Comparison of ENCODE assay signal across 22 cellular contexts in genomic region chr20:58783515-58783914, GRCh38.
DNase-seq lines count a peak whose midpoint lies in the region; ATAC-seq, FAIRE-seq and TF ChIP-seq lines count a peak whose summit lies in the region.
"Had no signal": no experiment of that assay in that cellular context is flagged by ENCODE, and none has a peak within 500 bp of the region (broad histone marks: within the 10 kb centered on the region; RNA-seq: fewer than 3 reads in every experiment).

No MANE protein-coding gene starts in this region.

- H3K36me3 ChIP-seq in BLaER1 treated with 17β-estradiol and CSF1 and Interleukin-3, amounts not matched to agents 10 nM and 100 nM: no peaks in the 10 kb centered on the region
- no peaks in the 10 kb centered on the region for H3K36me3 ChIP-seq in kidney (ENCODE audit: control insufficient read depth in 1 of 2, insufficient read depth in 2 of 2, low read length in 2 of 2)
- H3K36me3 ChIP-seq in aorta (ENCODE audit: control insufficient read depth in 1 of 2, insufficient read depth in 2 of 2, low read length in 1 of 2): no peaks in the 10 kb centered on the region
- H3K36me3 ChIP-seq in PC-9 (ENCODE audit: low read depth): no peaks in the 10 kb centered on the region
- H3K36me3 ChIP-seq in pancreas: no peaks in the 10 kb centered on the region

- no peaks in the 10 kb centered on the region for H3K9me2 ChIP-seq in PC-9 (ENCODE audit: insufficient read depth)

- peaks cover 0 to 59% (median 10%) of the 10 kb centered on the region in 11 experiments; a peak in 11 of 22 replicates for H3K27me3 ChIP-seq in BLaER1 treated with 17β-estradiol and CSF1 and Interleukin-3, amounts not matched to agents 10 nM and 100 nM
- peaks cover 0 to 2% of the 10 kb centered on the region in 2 donors for H3K27me3 ChIP-seq in aorta (ENCODE audit: control insufficient read depth in 1 of 2, insufficient read depth in 2 of 2, low read length in 1 of 2)
- peaks cover 98% of the 10 kb centered on the region for H3K27me3 ChIP-seq in PC-9 (ENCODE audit: insufficient read depth, low read depth)
- no peaks in the 10 kb centered on the region for H3K27me3 ChIP-seq in pancreas

- WGBS in aorta, 2 donors: 57 to 66% methylated on average over 10 of the region's 10 CpGs
- WGBS in pancreas, 2 donors: 60 to 73% methylated on average over 10 of the region's 10 CpGs

- peaks cover 0 to 13% (median 0%) of the 10 kb centered on the region in 11 experiments; a peak in 3 of 22 replicates for H3K9me3 ChIP-seq in BLaER1 treated with 17β-estradiol and CSF1 and Interleukin-3, amounts not matched to agents 10 nM and 100 nM (replicated peaks in 1 of 11)
- H3K9me3 ChIP-seq in kidney (ENCODE audit: control insufficient read depth in 1 of 2, low read length in 2 of 2): no peaks in the 10 kb centered on the region
- H3K9me3 ChIP-seq in aorta (ENCODE audit: control insufficient read depth, low read length): no peaks in the 10 kb centered on the region
- H3K9me3 ChIP-seq in PC-9 (ENCODE audit: insufficient read depth, low read depth): no peaks in the 10 kb centered on the region
- no peaks in the 10 kb centered on the region for H3K9me3 ChIP-seq in pancreas
- H3K9me3 ChIP-seq: Caco-2 had no signal

- peaks cover 47% of the 10 kb centered on the region for H3K27me3 Mint-ChIP-seq in nephron (ENCODE audit: low read depth)

- ATAC-seq in aorta (ENCODE audit: low FRiP score) (peak; percentile 54), pancreas (no peak)
- ATAC-seq: CD8-positive, alpha-beta T cell had no signal

- no peak for FAIRE-seq in kidney (lab: Jason Lieb, UNC)
- no peak for FAIRE-seq in pancreas (lab: Jason Lieb, UNC)
- FAIRE-seq: A549, D721Med, G401.6, GM12891, GM18507 had no signal

- no peak overlapping the region for H3K9ac ChIP-seq in BLaER1 treated with 17β-estradiol and CSF1 and Interleukin-3, amounts not matched to agents 10 nM and 100 nM
- H3K9ac ChIP-seq in kidney (ENCODE audit: low read length in 2 of 2): no peak overlapping the region

- H3K27ac Mint-ChIP-seq in nephron: peak overlapping the region; percentile 22 to 91 (median 56)
- H3K27ac Mint-ChIP-seq: B cell; CD4-positive, alpha-beta T cell; CD8-positive, alpha-beta T cell had no signal

- peaks cover 31% of the 10 kb centered on the region for H3K4me1 Mint-ChIP-seq in nephron
- H3K4me1 Mint-ChIP-seq: B cell had no signal

- H3K36me3 Mint-ChIP-seq in nephron (ENCODE audit: low read depth): no peaks in the 10 kb centered on the region
- H3K36me3 Mint-ChIP-seq: CD8-positive, alpha-beta T cell had no signal

- peak overlapping the region in 9 of 11 experiments; percentile 24 to 76 (median 67); a peak in 17 of 22 replicates for H3K4me2 ChIP-seq in BLaER1 treated with 17β-estradiol and CSF1 and Interleukin-3, amounts not matched to agents 10 nM and 100 nM
- H3K4me2 ChIP-seq in PC-9: no peak overlapping the region
- H3K4me2 ChIP-seq: A549 had no signal

- POLR2A ChIA-PET in PC-9 (lab: Charles Lee; ENCODE audit: unreplicated experiment): no interaction called here

- H3K79me2 ChIP-seq in PC-9 (ENCODE audit: low read depth): no peaks in the 10 kb centered on the region

- H3K4me1 ChIP-seq in BLaER1 treated with 17β-estradiol and CSF1 and Interleukin-3, amounts not matched to agents 10 nM and 100 nM: peaks cover 8 to 56% (median 42%) of the 10 kb centered on the region in 10 experiments
- H3K4me1 ChIP-seq in kidney (ENCODE audit: control insufficient read depth in 1 of 2, insufficient read depth in 1 of 2, low read depth in 1 of 2, low read length in 2 of 2) (no peaks in the 10 kb centered on the region), aorta (ENCODE audit: control insufficient read depth in 1 of 2, insufficient read depth in 2 of 2, low read length in 2 of 2) (no peaks in the 10 kb centered on the region), PC-9 (replicated peaks; ENCODE audit: insufficient read depth) (no peaks in the 10 kb centered on the region), pancreas (no peaks in the 10 kb centered on the region)
- H3K4me1 ChIP-seq: A549, Caco-2 had no signal

- H4K20me1 ChIP-seq in BLaER1 treated with 17β-estradiol and CSF1 and Interleukin-3, amounts not matched to agents 10 nM and 100 nM: peaks cover 0 to 42% (median 0%) of the 10 kb centered on the region in 11 experiments; a peak in 9 of 22 replicates
- no peaks in the 10 kb centered on the region for H4K20me1 ChIP-seq in PC-9 (ENCODE audit: insufficient read depth)

- no peak overlapping the region for H2AFZ ChIP-seq in PC-9

- BruUV-seq in PC-9 (replicated peaks; lab: Mats Ljungman, UMichigan): no TSS peak

- no peak for TF ChIP-seq CTCF in kidney (IDR thresholded peaks at IDR 0.05; ENCODE audit: borderline replicate concordance, extremely low read depth, insufficient read depth)
- TF ChIP-seq CTCF in nephron (IDR thresholded peaks at IDR 0.05; ENCODE audit: unreplicated experiment in 3 of 3): no peak
- no peak for TF ChIP-seq CTCF in PC-9 (conservative IDR thresholded peaks at IDR 0.05)
- TF ChIP-seq CTCF in pancreas (IDR thresholded peaks at IDR 0.05): no peak

- peak; percentile 21 for DNase-seq in kidney
- DNase-seq in aorta: peak in 1 of 2 donors; percentile 22
- DNase-seq in stimulated activated CD4-positive, alpha-beta T cell treated with anti-CD3 and anti-CD28 coated beads, Interleukin-2, amount 100 ng/mL, for 48 hours: no peak
- no peak for DNase-seq in PC-9
- no peak for DNase-seq in pancreas
- no peak for DNase-seq in germinal center (ENCODE audit: low spot score)
- DNase-seq: AML-193; Calu3; CD4-positive, alpha-beta T cell; CD8-positive, alpha-beta T cell; DMS79 treated with DMSO at 0.1 percent for 48 hours; GF-D8 had no signal

- intact Hi-C loops in kidney (cut with DNase I): no loop called here
- intact Hi-C loops in aorta (cut with DNase I): no loop called here
- intact Hi-C loops in PC-9 (cut with micrococcal nuclease; ENCODE audit: unreplicated experiment): no loop called here
- intact Hi-C loops in pancreas (cut with DNase I): no loop called here

- H3K4me3 ChIP-seq in BLaER1 treated with 17β-estradiol and CSF1 and Interleukin-3, amounts not matched to agents 10 nM and 100 nM: no peak overlapping the region
- no peak overlapping the region for H3K4me3 ChIP-seq in kidney (ENCODE audit: low read length in 2 of 2)
- no peak overlapping the region for H3K4me3 ChIP-seq in aorta (ENCODE audit: low read length in 2 of 2)
- no peak overlapping the region for H3K4me3 ChIP-seq in PC-9
- H3K4me3 ChIP-seq in pancreas: no peak overlapping the region
- H3K4me3 ChIP-seq: A549 had no signal

- no peak overlapping the region for H3K4me3 Mint-ChIP-seq in nephron
- H3K4me3 Mint-ChIP-seq: B cell; CD4-positive, alpha-beta T cell; CD8-positive, alpha-beta T cell had no signal

- CTCF ChIA-PET in PC-9 (lab: Charles Lee): no interaction called here

- no peaks in the 10 kb centered on the region for H3F3A ChIP-seq in PC-9 (ENCODE audit: insufficient read depth, low read depth)

- no peaks in the 10 kb centered on the region for H3K9me3 Mint-ChIP-seq in nephron
- H3K9me3 Mint-ChIP-seq: CD4-positive, alpha-beta T cell; CD8-positive, alpha-beta T cell had no signal

- H3K27ac ChIP-seq in BLaER1 treated with 17β-estradiol and CSF1 and Interleukin-3, amounts not matched to agents 10 nM and 100 nM: no peak overlapping the region
- H3K27ac ChIP-seq in kidney (ENCODE audit: low read depth in 2 of 2, low read length in 2 of 2) (no peak overlapping the region), aorta (ENCODE audit: low read depth in 1 of 2, low read length in 2 of 2) (no peak overlapping the region), PC-9 (no peak overlapping the region), pancreas (no peak overlapping the region)
- H3K27ac ChIP-seq: A549, C4-2B had no signal
